9 cellular contexts compared by ENCODE assay signal in genomic region chr19:34480971-34481821, GRCh38. TPM values are rescaled to one million over a fixed set of nuclear protein-coding genes. Genes with fewer than 3 reads are reported as not detected.
DNase-seq lines count a peak whose midpoint lies in the region; ATAC-seq and FAIRE-seq lines count a peak whose summit lies in the region.
"Had no signal": no experiment of that assay in that cellular context is flagged by ENCODE, and none has a peak within 500 bp of the region (broad histone marks: within the 10 kb centered on the region; RNA-seq: fewer than 3 reads in every experiment).

Gene WTIP, plus strand, starts transcription at chr19:34481758. Its CDS starts 217 bp downstream, at chr19:34481975.

- H3K4me1 ChIP-seq in iPS-20b (ENCODE audit: insufficient read depth, low read length) (peaks cover 2% of the 10 kb centered on the region; the same call in 1 of the 2 replicates), small intestine (ENCODE audit: control insufficient read depth in 2 of 2, insufficient read depth in 1 of 2, low read depth in 1 of 2, low read length in 1 of 2) (no peaks in the 10 kb centered on the region)
- H3K4me1 ChIP-seq in effector memory CD4-positive, alpha-beta T cell (ENCODE audit: control insufficient read depth, insufficient read depth, low read length, poor library complexity, severe bottlenecking), result peaks cover 6% of the 10 kb centered on the region

- CTCF ChIA-PET in activated CD8-positive, alpha-beta memory T cell treated with anti-CD3 and anti-CD28 coated beads, Interleukin-2, amount 10 ng/mL, durations not matched to agents 7 days and 5 days (lab: Charles Lee), result no interaction called here

- H3K4me3 ChIP-seq in iPS-20b (ENCODE audit: low read length) (peak within 1 kb of the TSS; percentile 79), small intestine (ENCODE audit: low read depth in 1 of 2, low read length in 2 of 2) (peak within 1 kb of the TSS; percentile 42 to 55)
- H3K4me3 ChIP-seq in effector memory CD4-positive, alpha-beta T cell (ENCODE audit: insufficient read depth, low read depth, low read length, poor library complexity, severe bottlenecking), result no peak within 1 kb of the TSS

- H3K27me3 ChIP-seq in iPS-20b (ENCODE audit: insufficient read depth, low read length) (peaks cover 27% of the 10 kb centered on the region), small intestine (ENCODE audit: control insufficient read depth in 2 of 2, insufficient read depth in 2 of 2, low read length in 2 of 2) (peaks cover 7 to 23% of the 10 kb centered on the region in 2 donors)
- H3K27me3 ChIP-seq in effector memory CD4-positive, alpha-beta T cell (replicated peaks; ENCODE audit: control insufficient read depth, insufficient read depth, low read length, poor library complexity, severe bottlenecking), result peaks cover 10% of the 10 kb centered on the region

- H3K9me3 Mint-ChIP-seq in activated CD8-positive, alpha-beta memory T cell treated with anti-CD3 and anti-CD28 coated beads, Interleukin-2, amount 10 ng/mL, durations not matched to agents 7 days and 5 days (ENCODE audit: low read depth), result no peaks in the 10 kb centered on the region

- peak; percentile 48 for DNase-seq in activated CD8-positive, alpha-beta memory T cell treated with anti-CD3 and anti-CD28 coated beads, Interleukin-2, amount 50 U/mL, for 48 hours
- DNase-seq in activated CD8-positive, alpha-beta memory T cell treated with anti-CD3 and anti-CD28 coated beads, Interleukin-2, amount 10 ng/mL, durations not matched to agents 7 days and 5 days, result no peak
- peak; percentile 73 to 87 for DNase-seq in T47D (ENCODE audit: low read depth in 1 of 2, low spot score in 1 of 2)
- no peak for DNase-seq in small intestine
- no peak for DNase-seq in effector memory CD4-positive, alpha-beta T cell
- no peak for DNase-seq in activated CD4-positive, alpha-beta T cell treated with anti-CD3 and anti-CD28 coated beads, Interleukin-2, amount 50 U/mL, for 1 hour

- in situ Hi-C loops in T47D (cut with HindIII; ENCODE audit: low pct_unique_long_range_greater_than_20kb, low sequenced_read_pairs), result no loop called here

- no peak for FAIRE-seq in small intestine (lab: Jason Lieb, UNC)
- FAIRE-seq: G401.6 had no signal

- H3K9ac ChIP-seq in iPS-20b (ENCODE audit: low read depth, low read length), result peak within 1 kb of the TSS; percentile 82

- no peak within 1 kb of the TSS for H3K27ac Mint-ChIP-seq in activated CD8-positive, alpha-beta memory T cell treated with anti-CD3 and anti-CD28 coated beads, Interleukin-2, amount 10 ng/mL, durations not matched to agents 7 days and 5 days

- H3K36me3 ChIP-seq in iPS-20b (ENCODE audit: insufficient read depth, low read depth, low read length) (no peaks in the 10 kb centered on the region), small intestine (ENCODE audit: control insufficient read depth in 2 of 2, insufficient read depth in 2 of 2, low read length in 2 of 2) (no peaks in the 10 kb centered on the region)
- no peaks in the 10 kb centered on the region for H3K36me3 ChIP-seq in effector memory CD4-positive, alpha-beta T cell (ENCODE audit: control insufficient read depth, insufficient read depth, low read length)

- no peaks in the 10 kb centered on the region for H3K36me3 Mint-ChIP-seq in activated CD8-positive, alpha-beta memory T cell treated with anti-CD3 and anti-CD28 coated beads, Interleukin-2, amount 10 ng/mL, durations not matched to agents 7 days and 5 days

- ATAC-seq in activated CD8-positive, alpha-beta memory T cell treated with anti-CD3 and anti-CD28 coated beads, Interleukin-2, amount 10 ng/mL, durations not matched to agents 7 days and 5 days, result no peak
- ATAC-seq in GM21447 (IDR thresholded peaks at IDR 0.05; ENCODE audit: unreplicated experiment), result no peak

- 4 to 9% (median 8%) methylated on average over 39 to 91 of the region's 91 CpGs for whole genome bisulfite sequencing in small intestine, 3 donors

- H3K9me3 ChIP-seq in iPS-20b (ENCODE audit: insufficient read depth, low read depth, low read length), result no peaks in the 10 kb centered on the region
- H3K9me3 ChIP-seq in small intestine (ENCODE audit: control insufficient read depth, low read depth), result no peaks in the 10 kb centered on the region
- no peaks in the 10 kb centered on the region for H3K9me3 ChIP-seq in effector memory CD4-positive, alpha-beta T cell (ENCODE audit: control insufficient read depth, low read length)

- H3K4me1 Mint-ChIP-seq in activated CD8-positive, alpha-beta memory T cell treated with anti-CD3 and anti-CD28 coated beads, Interleukin-2, amount 10 ng/mL, durations not matched to agents 7 days and 5 days, result peaks cover 3% of the 10 kb centered on the region

- H3K4me3 Mint-ChIP-seq in activated CD8-positive, alpha-beta memory T cell treated with anti-CD3 and anti-CD28 coated beads, Interleukin-2, amount 10 ng/mL, durations not matched to agents 7 days and 5 days, result no peak within 1 kb of the TSS

- H3K27ac ChIP-seq in iPS-20b (ENCODE audit: low read length) (no peak within 1 kb of the TSS), small intestine (ENCODE audit: low read depth in 1 of 2, low read length in 1 of 2) (peak within 1 kb of the TSS in 1 of 2 donors; percentile 43)
- no peak within 1 kb of the TSS for H3K27ac ChIP-seq in effector memory CD4-positive, alpha-beta T cell (ENCODE audit: insufficient read depth, low read length, poor library complexity, severe bottlenecking)

- peaks cover 48% of the 10 kb centered on the region for H3K27me3 Mint-ChIP-seq in activated CD8-positive, alpha-beta memory T cell treated with anti-CD3 and anti-CD28 coated beads, Interleukin-2, amount 10 ng/mL, durations not matched to agents 7 days and 5 days

RNA-seq across cellular contexts. Expression of gene WTIP, which starts in this region (rescaled TPM):
- under 1 TPM; 0.33 to 0.99 TPM for total RNA-seq in activated CD8-positive, alpha-beta memory T cell treated with anti-CD3 and anti-CD28 coated beads, Interleukin-2, amount 10 ng/mL, durations not matched to agents 7 days and 5 days
- polyA plus RNA-seq in small intestine, result 1 to 10 TPM in 2 of 3 donors, not detected in 1; 2.4 to 5.8 TPM

Comparison
In these comparisons a context has a peak if more than half of its experiments do, and no peak if none do; other contexts are left out.
1. DNase-seq: peak in activated CD8-positive, alpha-beta memory T cell treated with anti-CD3 and anti-CD28 coated beads, Interleukin-2, amount 50 U/mL, for 48 hours (single experiment) and T47D (2 of 2); none in activated CD8-positive, alpha-beta memory T cell treated with anti-CD3 and anti-CD28 coated beads, Interleukin-2, amount 10 ng/mL, durations not matched to agents 7 days and 5 days (single experiment), small intestine (single experiment), effector memory CD4-positive, alpha-beta T cell (0 of 3) and activated CD4-positive, alpha-beta T cell treated with anti-CD3 and anti-CD28 coated beads, Interleukin-2, amount 50 U/mL, for 1 hour (single experiment).